In genomic region chr21:33939224-33939623, GRCh38 we compare ENCODE assay signal across 1 cellular context.
TF ChIP-seq lines count a peak whose summit lies in the region.

No MANE protein-coding gene starts in this region.

TF ChIP-seq in HepG2, 621 proteins besides CTCF, POLR2A, EP300 and RAD21 (continued from another document):
- TF ChIP-seq, protein P1, sequence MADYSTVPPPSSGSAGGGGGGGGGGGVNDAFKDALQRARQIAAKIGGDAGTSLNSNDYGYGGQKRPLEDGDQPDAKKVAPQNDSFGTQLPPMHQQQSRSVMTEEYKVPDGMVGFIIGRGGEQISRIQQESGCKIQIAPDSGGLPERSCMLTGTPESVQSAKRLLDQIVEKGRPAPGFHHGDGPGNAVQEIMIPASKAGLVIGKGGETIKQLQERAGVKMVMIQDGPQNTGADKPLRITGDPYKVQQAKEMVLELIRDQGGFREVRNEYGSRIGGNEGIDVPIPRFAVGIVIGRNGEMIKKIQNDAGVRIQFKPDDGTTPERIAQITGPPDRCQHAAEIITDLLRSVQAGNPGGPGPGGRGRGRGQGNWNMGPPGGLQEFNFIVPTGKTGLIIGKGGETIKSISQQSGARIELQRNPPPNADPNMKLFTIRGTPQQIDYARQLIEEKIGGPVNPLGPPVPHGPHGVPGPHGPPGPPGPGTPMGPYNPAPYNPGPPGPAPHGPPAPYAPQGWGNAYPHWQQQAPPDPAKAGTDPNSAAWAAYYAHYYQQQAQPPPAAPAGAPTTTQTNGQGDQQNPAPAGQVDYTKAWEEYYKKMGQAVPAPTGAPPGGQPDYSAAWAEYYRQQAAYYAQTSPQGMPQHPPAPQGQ (CRISPR knock-in tag; IDR thresholded peaks at IDR 0.05; ENCODE audit: borderline replicate concordance), result no peak
- no peak for TF ChIP-seq ZNF839 (CRISPR knock-in tag; IDR thresholded peaks at IDR 0.05; ENCODE audit: borderline replicate concordance)
- no peak for TF ChIP-seq NR2C2 (CRISPR knock-in tag; IDR thresholded peaks at IDR 0.05; ENCODE audit: borderline replicate concordance)
- TF ChIP-seq ZNF776 (CRISPR knock-in tag; IDR thresholded peaks at IDR 0.05), result no peak
- TF ChIP-seq NCOR1 (IDR thresholded peaks at IDR 0.05; ENCODE audit: borderline replicate concordance, low read length), result no peak
- TF ChIP-seq SP2 (CRISPR knock-in tag; IDR thresholded peaks at IDR 0.05), result no peak
- TF ChIP-seq FOSL2 (CRISPR knock-in tag; IDR thresholded peaks at IDR 0.05), result no peak
- no peak for TF ChIP-seq ZNF432 (CRISPR knock-in tag; IDR thresholded peaks at IDR 0.05; ENCODE audit: borderline replicate concordance)
- no peak for TF ChIP-seq CHD2 (IDR thresholded peaks at IDR 0.05; ENCODE audit: low read depth, low read length)
- no peak for TF ChIP-seq TP53 (CRISPR knock-in tag; conservative IDR thresholded peaks at IDR 0.05)
- no peak for TF ChIP-seq IKZF5 (CRISPR knock-in tag; IDR thresholded peaks at IDR 0.05)
- TF ChIP-seq SYNCRIP (IDR thresholded peaks at IDR 0.05; ENCODE audit: insufficient read depth, low read depth, low read length), result no peak
- TF ChIP-seq, protein P2, sequence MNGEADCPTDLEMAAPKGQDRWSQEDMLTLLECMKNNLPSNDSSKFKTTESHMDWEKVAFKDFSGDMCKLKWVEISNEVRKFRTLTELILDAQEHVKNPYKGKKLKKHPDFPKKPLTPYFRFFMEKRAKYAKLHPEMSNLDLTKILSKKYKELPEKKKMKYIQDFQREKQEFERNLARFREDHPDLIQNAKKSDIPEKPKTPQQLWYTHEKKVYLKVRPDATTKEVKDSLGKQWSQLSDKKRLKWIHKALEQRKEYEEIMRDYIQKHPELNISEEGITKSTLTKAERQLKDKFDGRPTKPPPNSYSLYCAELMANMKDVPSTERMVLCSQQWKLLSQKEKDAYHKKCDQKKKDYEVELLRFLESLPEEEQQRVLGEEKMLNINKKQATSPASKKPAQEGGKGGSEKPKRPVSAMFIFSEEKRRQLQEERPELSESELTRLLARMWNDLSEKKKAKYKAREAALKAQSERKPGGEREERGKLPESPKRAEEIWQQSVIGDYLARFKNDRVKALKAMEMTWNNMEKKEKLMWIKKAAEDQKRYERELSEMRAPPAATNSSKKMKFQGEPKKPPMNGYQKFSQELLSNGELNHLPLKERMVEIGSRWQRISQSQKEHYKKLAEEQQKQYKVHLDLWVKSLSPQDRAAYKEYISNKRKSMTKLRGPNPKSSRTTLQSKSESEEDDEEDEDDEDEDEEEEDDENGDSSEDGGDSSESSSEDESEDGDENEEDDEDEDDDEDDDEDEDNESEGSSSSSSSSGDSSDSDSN (CRISPR knock-in tag; IDR thresholded peaks at IDR 0.05), result no peak
- no peak for TF ChIP-seq SMAD3 (CRISPR knock-in tag; IDR thresholded peaks at IDR 0.05)
- no peak for TF ChIP-seq XRCC5 (optimal IDR thresholded peaks at IDR 0.05; ENCODE audit: low read length)
- TF ChIP-seq DNMT1 (CRISPR knock-in tag; IDR thresholded peaks at IDR 0.05), result no peak
- TF ChIP-seq ZNF720 (CRISPR knock-in tag; IDR thresholded peaks at IDR 0.05), result no peak
- TF ChIP-seq MIXL1 (CRISPR knock-in tag; IDR thresholded peaks at IDR 0.05), result no peak
TF ChIP-seq in HepG2: peak in this region for 0.
